ENCODE assay signal across 36 cellular contexts in the genomic region with DNA sequence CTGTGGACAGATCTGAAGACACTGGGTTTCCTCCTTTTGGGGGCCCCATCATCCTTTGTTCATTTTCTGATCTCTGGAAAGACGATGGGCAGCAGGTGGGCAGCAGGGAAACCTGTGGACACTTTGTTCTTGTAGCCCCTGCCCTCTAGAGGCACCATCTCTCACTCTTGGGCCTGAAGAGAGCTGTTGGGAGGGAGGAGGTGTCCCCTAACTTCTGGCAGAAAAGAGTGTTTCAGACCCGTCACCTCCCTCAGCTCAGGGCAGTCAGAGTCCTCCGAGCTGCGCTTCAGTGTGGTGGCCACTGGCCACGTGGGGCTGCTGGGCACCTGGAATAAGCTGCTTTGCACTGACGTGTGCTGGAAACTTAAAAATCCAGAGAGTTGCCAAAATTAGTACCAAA. TPM values are rescaled to one million over a fixed set of nuclear protein-coding genes. Genes with fewer than 3 reads are reported as not detected.
"Had no signal": no experiment of that assay in that cellular context is flagged by ENCODE, and none has a peak within 500 bp of the region (broad histone marks: within the 10 kb centered on the region; RNA-seq: fewer than 3 reads in every experiment).

No MANE protein-coding gene starts in this region.

- DNase-seq: activated B cell treated with CpG ODN at 0.5 μM for 24 hours; activated CD4-positive, alpha-beta T cell treated with anti-CD3 and anti-CD28 coated beads for 36 hours; activated CD8-positive, alpha-beta memory T cell treated with anti-CD3 and anti-CD28 coated beads, Interleukin-2, amount 10 ng/mL, durations not matched to agents 7 days and 5 days; activated CD8-positive, alpha-beta T cell treated with anti-CD3 and anti-CD28 coated beads, Interleukin-2, amount 10 ng/mL, durations not matched to agents 7 days and 5 days; activated naive CD4-positive, alpha-beta T cell; activated T-cell treated with anti-CD3 and anti-CD28 coated beads, Interleukin-2, amount 50 U/mL, for 48 hours; anterior cingulate cortex; dermis blood vessel endothelial cell; effector CD4-positive, alpha-beta T cell; esophagus squamous epithelium; foreskin melanocyte; heart right ventricle; islet precursor cell; left ventricle myocardium superior; naive B cell; nephron progenitor cell; ovary; retina; sigmoid colon; small intestine; stimulated activated CD4-positive, alpha-beta T cell treated with anti-CD3 and anti-CD28 coated beads, Interleukin-1b, Interleukin-23, amount 100 ng/mL, for 48 hours; stimulated activated CD4-positive, alpha-beta T cell treated with anti-CD3 and anti-CD28 coated beads, Interleukin-4, amount 100 ng/mL, for 4 hours; stimulated activated CD8-positive, alpha-beta memory T cell treated with anti-CD3 and anti-CD28 coated beads, Interleukin-4, amount 100 ng/mL, for 48 hours; stimulated activated naive CD8-positive, alpha-beta T cell treated with anti-CD3 and anti-CD28 coated beads, Interleukin-15, amount 100 ng/mL, for 72 hours; substantia nigra; T-helper 9 cell; upper lobe of left lung had no signal

- H3K4me1 ChIP-seq: prostate gland, sigmoid colon, upper lobe of left lung had no signal

- H3K36me3 Mint-ChIP-seq: activated CD8-positive, alpha-beta memory T cell treated with anti-CD3 and anti-CD28 coated beads, Interleukin-2, amount 10 ng/mL, durations not matched to agents 7 days and 5 days; activated naive CD4-positive, alpha-beta T cell treated with anti-CD3 and anti-CD28 coated beads, Interleukin-2, amount 50 U/mL, for 72 hours; mesothelial cell of epicardium; naive B cell; stimulated activated memory B cell treated with anti-CD40 and anti-IgM and Interleukin-4, amounts not matched to agents 10 μg/mL and 1 μg/mL and 100 μg/mL, for 72 hours had no signal

- H3K36me3 ChIP-seq: esophagus squamous epithelium, heart right ventricle, ovary, prostate gland, sigmoid colon, upper lobe of left lung had no signal

- H3K4me3 ChIP-seq: esophagus squamous epithelium, heart right ventricle, ovary, prostate gland, sigmoid colon, upper lobe of left lung had no signal

- H3K27ac ChIP-seq: epithelial cell of prostate, esophagus squamous epithelium, heart right ventricle, ovary, prostate gland, sigmoid colon, upper lobe of left lung had no signal

- H3K4me1 Mint-ChIP-seq: activated B cell treated with CpG ODN at 0.5 μM for 24 hours; activated CD4-positive, alpha-beta T cell treated with anti-CD3 and anti-CD28 coated beads for 36 hours; activated CD8-positive, alpha-beta memory T cell treated with anti-CD3 and anti-CD28 coated beads, Interleukin-2, amount 10 ng/mL, durations not matched to agents 7 days and 5 days; naive B cell; stimulated activated memory B cell treated with anti-CD40 and anti-IgM and Interleukin-4, amounts not matched to agents 10 μg/mL and 1 μg/mL and 100 μg/mL, for 72 hours had no signal

- H3K4me3 Mint-ChIP-seq: activated B cell treated with CpG ODN at 0.5 μM for 24 hours; activated CD4-positive, alpha-beta T cell treated with anti-CD3 and anti-CD28 coated beads for 36 hours; activated CD8-positive, alpha-beta memory T cell treated with anti-CD3 and anti-CD28 coated beads, Interleukin-2, amount 10 ng/mL, durations not matched to agents 7 days and 5 days; activated CD8-positive, alpha-beta T cell treated with anti-CD3 and anti-CD28 coated beads, Interleukin-2, amount 10 ng/mL, durations not matched to agents 7 days and 5 days; mesothelial cell of epicardium; naive B cell; nephron progenitor cell; stimulated activated memory B cell treated with anti-CD40 and anti-IgM and Interleukin-4, amounts not matched to agents 10 μg/mL and 1 μg/mL and 100 μg/mL, for 72 hours; stimulated activated naive CD8-positive, alpha-beta T cell treated with anti-CD3 and anti-CD28 coated beads, Interleukin-15, amount 100 ng/mL, for 72 hours; T-helper 1 cell treated with Interleukin-12 subunit alpha and Interleukin-12 subunit beta and Interleukin-4 antibody, amounts not matched to agents 30 μg/mL and 1 μg/mL, for 36 hours had no signal

- H3K9me3 Mint-ChIP-seq: activated naive CD4-positive, alpha-beta T cell treated with anti-CD3 and anti-CD28 coated beads, Interleukin-2, amount 50 U/mL, for 72 hours; stimulated activated memory B cell treated with anti-CD40 and anti-IgM and Interleukin-4, amounts not matched to agents 10 μg/mL and 1 μg/mL and 100 μg/mL, for 72 hours; stimulated activated naive CD8-positive, alpha-beta T cell treated with anti-CD3 and anti-CD28 coated beads, Interleukin-15, amount 100 ng/mL, for 72 hours; T-helper 1 cell treated with Interleukin-12 subunit alpha and Interleukin-12 subunit beta and Interleukin-4 antibody, amounts not matched to agents 30 μg/mL and 1 μg/mL, for 36 hours had no signal

- H3K27me3 Mint-ChIP-seq: activated B cell treated with CpG ODN at 0.5 μM for 24 hours; activated CD4-positive, alpha-beta T cell treated with anti-CD3 and anti-CD28 coated beads for 36 hours; naive B cell; stimulated activated memory B cell treated with anti-CD40 and anti-IgM and Interleukin-4, amounts not matched to agents 10 μg/mL and 1 μg/mL and 100 μg/mL, for 72 hours; stimulated activated naive CD8-positive, alpha-beta T cell treated with anti-CD3 and anti-CD28 coated beads, Interleukin-15, amount 100 ng/mL, for 72 hours had no signal

- H3K9me3 ChIP-seq: esophagus squamous epithelium, ovary, prostate gland, sigmoid colon, upper lobe of left lung had no signal

- H3K27me3 ChIP-seq: esophagus squamous epithelium, heart right ventricle, ovary, sigmoid colon, upper lobe of left lung had no signal

- ATAC-seq: activated CD4-positive, alpha-beta T cell treated with anti-CD3 and anti-CD28 coated beads for 36 hours; activated CD8-positive, alpha-beta memory T cell treated with anti-CD3 and anti-CD28 coated beads, Interleukin-2, amount 10 ng/mL, durations not matched to agents 7 days and 5 days; activated CD8-positive, alpha-beta T cell treated with anti-CD3 and anti-CD28 coated beads, Interleukin-2, amount 10 ng/mL, durations not matched to agents 7 days and 5 days; activated naive CD4-positive, alpha-beta T cell treated with anti-CD3 and anti-CD28 coated beads, Interleukin-2, amount 50 U/mL, for 72 hours; heart right ventricle; left ventricle myocardium superior; stimulated activated memory B cell treated with anti-CD40 and anti-IgM and Interleukin-4, amounts not matched to agents 10 μg/mL and 1 μg/mL and 100 μg/mL, for 72 hours; stimulated activated naive CD8-positive, alpha-beta T cell treated with anti-CD3 and anti-CD28 coated beads, Interleukin-15, amount 100 ng/mL, for 72 hours had no signal

- H3K27ac Mint-ChIP-seq: activated B cell treated with CpG ODN at 0.5 μM for 24 hours; activated CD4-positive, alpha-beta T cell treated with anti-CD3 and anti-CD28 coated beads for 36 hours; activated CD8-positive, alpha-beta memory T cell treated with anti-CD3 and anti-CD28 coated beads, Interleukin-2, amount 10 ng/mL, durations not matched to agents 7 days and 5 days; activated CD8-positive, alpha-beta T cell treated with anti-CD3 and anti-CD28 coated beads, Interleukin-2, amount 10 ng/mL, durations not matched to agents 7 days and 5 days; activated naive CD4-positive, alpha-beta T cell treated with anti-CD3 and anti-CD28 coated beads, Interleukin-2, amount 50 U/mL, for 72 hours; mesothelial cell of epicardium; naive B cell; nephron progenitor cell; stimulated activated memory B cell treated with anti-CD40 and anti-IgM and Interleukin-4, amounts not matched to agents 10 μg/mL and 1 μg/mL and 100 μg/mL, for 72 hours; stimulated activated naive CD8-positive, alpha-beta T cell treated with anti-CD3 and anti-CD28 coated beads, Interleukin-15, amount 100 ng/mL, for 72 hours; T-helper 1 cell treated with Interleukin-12 subunit alpha and Interleukin-12 subunit beta and Interleukin-4 antibody, amounts not matched to agents 30 μg/mL and 1 μg/mL, for 36 hours had no signal

RNA-seq across cellular contexts. Expression of gene RNF17, which starts 26.9 kb away (rescaled TPM):
- total RNA-seq: activated B cell treated with CpG ODN at 0.5 μM for 24 hours; activated CD8-positive, alpha-beta memory T cell treated with anti-CD3 and anti-CD28 coated beads, Interleukin-2, amount 10 ng/mL, durations not matched to agents 7 days and 5 days; activated CD8-positive, alpha-beta T cell treated with anti-CD3 and anti-CD28 coated beads, Interleukin-2, amount 10 ng/mL, durations not matched to agents 7 days and 5 days; bronchial epithelial cell; dermis blood vessel endothelial cell; left ventricle myocardium superior; mesothelial cell of epicardium had no signal

RNA-seq across cellular contexts. Expression of gene ATP12A, which starts 56.8 kb away (rescaled TPM):
- total RNA-seq: activated B cell treated with CpG ODN at 0.5 μM for 24 hours, dermis blood vessel endothelial cell, glomerular endothelial cell, heart right ventricle, left ventricle myocardium superior, lung microvascular endothelial cell, sigmoid colon had no signal
